In the genomic region with DNA sequence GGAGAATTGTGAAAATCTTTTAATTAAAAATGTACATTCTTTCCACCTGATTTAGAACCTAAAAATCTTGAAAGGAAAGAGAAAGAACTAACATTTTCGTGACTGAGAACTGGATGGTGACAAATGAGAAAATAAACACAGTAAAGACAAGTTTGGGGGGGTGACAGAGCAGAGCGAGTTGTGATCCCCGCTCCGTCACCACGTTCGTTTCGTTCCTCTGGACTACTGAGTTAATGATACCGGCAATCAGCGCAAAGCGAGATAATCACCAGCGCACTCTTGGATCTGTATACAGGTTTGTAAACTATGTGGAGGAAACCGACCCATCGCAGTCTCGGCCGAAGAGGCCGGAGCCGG, we compare ENCODE assay signal across 8 cellular contexts. TPM values are rescaled to one million over a fixed set of nuclear protein-coding genes. Genes with fewer than 3 reads are reported as not detected.
DNase-seq lines count a peak whose midpoint lies in the region; ATAC-seq and TF ChIP-seq lines count a peak whose summit lies in the region.

No MANE protein-coding gene starts in this region.

- peaks cover 12% of the 10 kb centered on the region for H3K4me1 ChIP-seq in RWPE2 (ENCODE audit: insufficient read depth, poor library complexity, severe bottlenecking)

- H3K36me3 ChIP-seq in RWPE2 (ENCODE audit: low read depth): no peaks in the 10 kb centered on the region

- TF ChIP-seq CTCF in RWPE2 (IDR thresholded peaks at IDR 0.05; ENCODE audit: poor library complexity, severe bottlenecking) (no peak), foreskin fibroblast (IDR thresholded peaks at IDR 0.05; ENCODE audit: low read depth, low read length) (no peak)

- H3K9me3 ChIP-seq in RWPE2 (ENCODE audit: severe bottlenecking): no peaks in the 10 kb centered on the region

- H3K4me3 ChIP-seq in RWPE2 (ENCODE audit: severe bottlenecking) (peak overlapping the region; percentile 63), foreskin fibroblast (ENCODE audit: low read depth in 1 of 2, low read length in 2 of 2) (peak overlapping the region; percentile 82 to 85)

- ATAC-seq in GM19372 (IDR thresholded peaks at IDR 0.05; ENCODE audit: low read depth, unreplicated experiment) (peak; percentile 16), RWPE2 (ENCODE audit: low read depth) (no peak), sciatic nerve (peak; percentile 49)

- no peaks in the 10 kb centered on the region for H3K27me3 ChIP-seq in RWPE2 (ENCODE audit: insufficient read depth, poor library complexity, severe bottlenecking)

- intact Hi-C loops in sciatic nerve (cut with DNase I): no loop called here

- no peak for DNase-seq in RWPE2 (ENCODE audit: low spot score)
- no peak for DNase-seq in foreskin fibroblast
- no peak for DNase-seq in sciatic nerve (ENCODE audit: low spot score)
- no peak for DNase-seq in NCI-H187 treated with DMSO at 0.1 percent for 48 hours (lab: John Stamatoyannopoulos, UW)
- DNase-seq in activated CD8-positive, alpha-beta memory T cell treated with anti-CD3 and anti-CD28 coated beads for 24 hours: no peak
- DNase-seq in HuH-7.5 (ENCODE audit: low spot score): no peak
- no peak for DNase-seq in 8988T

- H3K27ac ChIP-seq in RWPE2 (ENCODE audit: poor library complexity, severe bottlenecking): peak overlapping the region; percentile 89

RNA-seq across cellular contexts. Expression of gene CFAP126, which starts 31.2 kb away (rescaled TPM):
- total RNA-seq in sciatic nerve: 0.49 TPM
